In genomic region chr4:81771721-81772120, GRCh38 we compare ENCODE assay signal across 30 cellular contexts.
"Had no signal": no experiment of that assay in that cellular context is flagged by ENCODE, and none has a peak within 500 bp of the region (broad histone marks: within the 10 kb centered on the region; RNA-seq: fewer than 3 reads in every experiment).

No MANE protein-coding gene starts in this region.

- H3K4me3 Mint-ChIP-seq: immature natural killer cell; naive thymus-derived CD8-positive, alpha-beta T cell; nephron; neural crest cell; stimulated activated naive CD8-positive, alpha-beta T cell treated with anti-CD3 and anti-CD28 coated beads, Interleukin-15, Interleukin-2, amounts not matched to agents 100 ng/mL and 50 ng/mL, for 24 hours; type B pancreatic cell had no signal

- H3K36me3 ChIP-seq: left lung, lower lobe of right lung, pancreas, prostate gland, suprapubic skin, thoracic aorta, tibial artery, uterus had no signal

- DNase-seq: hypothalamus; immature natural killer cell; kidney; left colon; left lung; lower lobe of right lung; mammary epithelial cell; mesenchymal stem cell; naive thymus-derived CD8-positive, alpha-beta T cell; nucleus accumbens; pancreas; posterior cingulate gyrus; retina; right cardiac atrium; stimulated activated CD4-positive, alpha-beta T cell treated with anti-CD3 and anti-CD28 coated beads, Interleukin-12 subunit alpha, Interleukin-12 subunit beta, amount 100 ng/mL, for 4 hours; stimulated activated CD4-positive, alpha-beta T cell treated with anti-CD3 and anti-CD28 coated beads, Interleukin-15, amount 100 ng/mL, for 24 hours; stimulated activated CD4-positive, alpha-beta T cell treated with anti-CD3 and anti-CD28 coated beads, Interleukin-2, amount 100 ng/mL, for 24 hours; stimulated activated CD4-positive, alpha-beta T cell treated with anti-CD3 and anti-CD28 coated beads, Interleukin-4, amount 100 ng/mL, for 1 hour; stimulated activated naive CD4-positive, alpha-beta T cell; tibial artery; uterus had no signal

- H3K27ac ChIP-seq: left lung, lower lobe of right lung, pancreas, prostate gland, skin epidermis, suprapubic skin, thoracic aorta, tibial artery, uterus had no signal

- H3K27me3 ChIP-seq: left lung, pancreas, suprapubic skin, tibial artery, uterus had no signal

- H3K9me3 Mint-ChIP-seq: immature natural killer cell; naive thymus-derived CD8-positive, alpha-beta T cell; nephron; stimulated activated naive CD8-positive, alpha-beta T cell treated with anti-CD3 and anti-CD28 coated beads, Interleukin-15, Interleukin-2, amounts not matched to agents 100 ng/mL and 50 ng/mL, for 24 hours; type B pancreatic cell had no signal

- H3K27me3 Mint-ChIP-seq: type B pancreatic cell had no signal

- H3K9me3 ChIP-seq: left lung, lower lobe of right lung, pancreas, prostate gland, suprapubic skin, thoracic aorta, tibial artery, uterus had no signal

- H3K4me1 Mint-ChIP-seq: immature natural killer cell; naive thymus-derived CD8-positive, alpha-beta T cell; nephron; neural crest cell had no signal

- H3K36me3 Mint-ChIP-seq: immature natural killer cell; naive thymus-derived CD8-positive, alpha-beta T cell had no signal

- H3K27ac Mint-ChIP-seq: naive thymus-derived CD8-positive, alpha-beta T cell; nephron; stimulated activated naive CD8-positive, alpha-beta T cell treated with anti-CD3 and anti-CD28 coated beads, Interleukin-15, Interleukin-2, amounts not matched to agents 100 ng/mL and 50 ng/mL, for 24 hours; type B pancreatic cell had no signal

- H3K4me3 ChIP-seq: left lung, lower lobe of right lung, pancreas, prostate gland, skin epidermis, suprapubic skin, thoracic aorta, tibial artery, uterus had no signal

- ATAC-seq: left colon; left lung; lower lobe of right lung; naive thymus-derived CD8-positive, alpha-beta T cell; pancreas; right cardiac atrium; sciatic nerve had no signal

- H3K4me1 ChIP-seq: left lung, lower lobe of right lung, pancreas, prostate gland, suprapubic skin, tibial artery, uterus had no signal
